8 cellular contexts compared by ENCODE assay signal in the genomic region with DNA sequence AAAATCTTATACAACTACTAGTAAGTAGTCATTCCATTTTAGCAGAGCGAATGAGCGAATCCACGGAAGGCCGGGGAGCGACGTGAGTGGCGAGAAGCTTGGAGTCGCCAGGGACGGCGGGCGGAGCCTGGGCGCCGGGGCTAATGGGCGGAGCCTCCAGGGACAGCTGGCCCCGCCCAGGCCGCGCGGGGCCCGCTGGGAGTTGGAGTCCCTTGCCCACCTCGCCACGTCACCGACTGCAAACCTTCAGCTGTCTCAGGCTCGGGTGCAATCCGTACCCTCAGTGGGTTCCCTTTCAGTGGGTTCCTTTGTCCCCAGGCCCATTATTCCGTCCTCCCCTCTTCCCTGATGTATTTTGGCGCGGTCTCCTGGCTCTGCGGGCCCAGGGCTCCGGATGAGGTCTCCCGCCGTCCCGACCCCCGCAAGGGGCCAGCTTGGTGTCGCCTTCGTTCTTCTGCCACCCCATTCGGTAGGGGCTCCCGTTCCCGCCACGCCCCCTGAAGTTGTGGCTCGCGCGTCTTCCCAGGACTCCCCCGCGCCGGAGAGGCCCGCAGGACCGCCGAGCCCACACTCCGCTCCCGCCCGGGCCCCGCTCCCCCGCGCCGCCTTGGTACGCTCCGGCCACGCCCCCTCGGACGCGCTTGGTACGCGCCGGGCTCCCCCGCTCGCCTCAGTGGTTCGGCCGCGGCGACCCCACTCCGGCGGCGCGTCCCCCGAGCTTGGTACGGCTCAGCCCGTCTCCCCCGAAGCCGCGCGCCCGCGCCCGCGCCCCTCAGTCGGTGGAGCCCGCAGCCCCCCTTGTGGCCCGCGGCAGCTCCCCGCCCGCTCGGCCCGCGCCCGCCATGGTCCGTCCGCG. TPM values are rescaled to one million over a fixed set of nuclear protein-coding genes. Genes with fewer than 3 reads are reported as not detected.
DNase-seq lines count a peak whose midpoint lies in the region; ATAC-seq and TF ChIP-seq lines count a peak whose summit lies in the region.

A gene (plus strand): TSS at position 673 of the 856 bp plus-strand sequence.

- H3K27me3 ChIP-seq in adipocyte (replicated peaks; ENCODE audit: control insufficient read depth, insufficient read depth, low read length) (no peaks in the 10 kb centered on the region), heart left ventricle (no peaks in the 10 kb centered on the region)

- peaks cover 3% of the 10 kb centered on the region for H3K9me3 Mint-ChIP-seq in type B pancreatic cell

- H3K4me1 Mint-ChIP-seq in type B pancreatic cell (ENCODE audit: unreplicated experiment): peaks cover 18% of the 10 kb centered on the region

- H3K4me3 ChIP-seq in adipocyte (ENCODE audit: low read length) (peak within 1 kb of the TSS; percentile 95), heart left ventricle (peak within 1 kb of the TSS; percentile 60 to 99 (median 76))

- peak within 1 kb of the TSS; percentile 94 for H3K4me3 Mint-ChIP-seq in type B pancreatic cell

- H3K36me3 ChIP-seq in adipocyte (ENCODE audit: control insufficient read depth, insufficient read depth, low read length, severe bottlenecking): peaks cover 14% of the 10 kb centered on the region
- peaks cover 0 to 16% (median 11%) of the 10 kb centered on the region in 9 donors for H3K36me3 ChIP-seq in heart left ventricle

- no peaks in the 10 kb centered on the region for H3K9me3 ChIP-seq in adipocyte (ENCODE audit: control insufficient read depth, low read length)
- H3K9me3 ChIP-seq in heart left ventricle: peaks cover 0 to 9% (median 0%) of the 10 kb centered on the region in 12 donors

- peak within 1 kb of the TSS; percentile 100 for H3K9ac ChIP-seq in adipocyte (ENCODE audit: low read length)

- no peaks in the 10 kb centered on the region for H3K27me3 Mint-ChIP-seq in type B pancreatic cell

- peak; percentile 71 for ATAC-seq in HG02763 (IDR thresholded peaks at IDR 0.05; ENCODE audit: unreplicated experiment)
- ATAC-seq in heart left ventricle: peak; percentile 94 to 97 (median 94)

- peak within 1 kb of the TSS; percentile 94 for H3K27ac Mint-ChIP-seq in type B pancreatic cell

- WGBS in heart left ventricle, 4 donors: 1% methylated on average over 36 to 98 of the region's 98 CpGs

- intact Hi-C loops in heart left ventricle (cut with DNase I) (loop anchor here in 6 of 10 donors (1.0 to 5.0 kb wide), 6 partner anchors 16 to 173 kb away; a partner anchor contains a TSS), posterior cingulate gyrus (cut with DNase I) (loop anchor here (1.0 to 5.0 kb wide), 2 partner anchors 27 to 33 kb away; a partner anchor contains a TSS)

- peaks cover 21% of the 10 kb centered on the region for H3K36me3 Mint-ChIP-seq in type B pancreatic cell

- peak; percentile 96 for DNase-seq in NCI-H1436 (lab: John Stamatoyannopoulos, UW)
- DNase-seq in T follicular helper cell (ENCODE audit: low read depth): peak; percentile 80
- DNase-seq in adipocyte (ENCODE audit: low read depth): peak; percentile 97
- DNase-seq in heart left ventricle: peak; percentile 92 to 96 (median 93)
- peak; percentile 90 to 99 (median 95) for DNase-seq in posterior cingulate gyrus
- peak; percentile 95 for DNase-seq in type B pancreatic cell (ENCODE audit: extremely low spot score, unreplicated experiment)

- H3K27ac ChIP-seq in heart left ventricle: peak within 1 kb of the TSS; percentile 93 to 100 (median 99)

- TF ChIP-seq POLR2A in GM10847 (IDR thresholded peaks at IDR 0.05; ENCODE audit: extremely low read depth, insufficient read length) (peak; percentile 62), heart left ventricle (IDR thresholded peaks at IDR 0.05) (peak; percentile 29 to 86)

- H3K4me1 ChIP-seq in adipocyte (ENCODE audit: control insufficient read depth, insufficient read depth, low read length) (peaks cover 28% of the 10 kb centered on the region), heart left ventricle (peaks cover 3 to 42% (median 25%) of the 10 kb centered on the region in 12 donors)

- no peak for TF ChIP-seq CTCF in heart left ventricle (IDR thresholded peaks at IDR 0.05)
- no peak for TF ChIP-seq CTCF in type B pancreatic cell (conservative IDR thresholded peaks at IDR 0.05)

RNA-seq across cellular contexts. Expression of the gene that starts here (rescaled TPM):
- total RNA-seq in heart left ventricle: 100 to 1,000 TPM in 1 of 9 donors, 10 to 100 TPM in 8; 70.9 to 109 (median 91.5) TPM
- 100 to 1,000 TPM in 1 of 2 donors, 10 to 100 TPM in 1; 85.9 to 135 TPM for polyA plus RNA-seq in heart left ventricle
- 248 and 388 TPM in 2 replicates for total RNA-seq in type B pancreatic cell (ENCODE audit: low replicate concordance)

Comparison
In these comparisons a context has a peak if more than half of its experiments do, and no peak if none do; other contexts are left out.
1. Peak in every context shown above with its lines: DNase-seq, ATAC-seq, H3K4me3 ChIP-seq and H3K27ac ChIP-seq.